In genomic region chr1:152972196-152972886, GRCh38 we compare ENCODE assay signal across 19 cellular contexts. TPM values are rescaled to one million over a fixed set of nuclear protein-coding genes. Genes with fewer than 3 reads are reported as not detected.
DNase-seq lines count a peak whose midpoint lies in the region; ATAC-seq and TF ChIP-seq lines count a peak whose summit lies in the region.
"Had no signal": no experiment of that assay in that cellular context is flagged by ENCODE, and none has a peak within 500 bp of the region (broad histone marks: within the 10 kb centered on the region; RNA-seq: fewer than 3 reads in every experiment).

No MANE protein-coding gene starts in this region.

- no peak overlapping the region for H3K14ac ChIP-seq in neuronal stem cell (ENCODE audit: low read length)

- no peaks in the 10 kb centered on the region for H3K4me1 ChIP-seq in breast epithelium
- H3K4me1 ChIP-seq in foreskin keratinocyte: peaks cover 16% of the 10 kb centered on the region
- H3K4me1 ChIP-seq in neuronal stem cell (ENCODE audit: control insufficient read depth in 2 of 2, insufficient read depth in 1 of 2, low read depth in 1 of 2, low read length in 2 of 2): no peaks in the 10 kb centered on the region
- no peaks in the 10 kb centered on the region for H3K4me1 ChIP-seq in ovary (ENCODE audit: insufficient read depth)
- H3K4me1 ChIP-seq: HAP-1 had no signal

- no peak overlapping the region for H3K23ac ChIP-seq in neuronal stem cell (ENCODE audit: low read depth, low read length, poor library complexity)

- POLR2A ChIA-PET in MCF 10A (lab: Yijun Ruan, JAX): interaction anchor here (0.6 to 1.9 kb wide), 5 partner anchors 8 to 40 kb away, joined by 3 to 9 read pairs (median 3); no protein-coding TSS in a partner anchor

- H3K4me2 ChIP-seq in neuronal stem cell (ENCODE audit: insufficient read depth, low read length, poor library complexity, severe bottlenecking): no peak overlapping the region
- H3K4me2 ChIP-seq: GM23338 had no signal

- no peak overlapping the region for H3K4ac ChIP-seq in neuronal stem cell (ENCODE audit: low read length)

- no peak overlapping the region for H4K91ac ChIP-seq in neuronal stem cell (ENCODE audit: low read depth, low read length, poor library complexity)

- H3K27ac ChIP-seq in breast epithelium: no peak overlapping the region
- H3K27ac ChIP-seq in epithelial cell of prostate: peak overlapping the region; percentile 72
- no peak overlapping the region for H3K27ac ChIP-seq in foreskin keratinocyte
- H3K27ac ChIP-seq in neuronal stem cell (replicated peaks; ENCODE audit: low read length): no peak overlapping the region
- no peak overlapping the region for H3K27ac ChIP-seq in ovary
- H3K27ac ChIP-seq: 22Rv1, HL-60 had no signal

- DNase-seq in MCF 10A (ENCODE audit: unreplicated experiment) (peak; percentile 70), breast epithelium (ENCODE audit: low spot score in 2 of 2) (no peak), epithelial cell of prostate (ENCODE audit: low read depth, low spot score) (peak; percentile 71), foreskin keratinocyte (peak; percentile 58 to 75), neuronal stem cell (ENCODE audit: low spot score) (no peak), ovary (no peak), iPS-NIHi7 (ENCODE audit: extremely low spot score) (no peak)
- DNase-seq: CD8-positive, alpha-beta T cell; COR-L47; DMS153; DMS79 treated with DMSO at 0.1 percent for 48 hours; EL had no signal

- no peak overlapping the region for H2BK120ac ChIP-seq in neuronal stem cell (ENCODE audit: low read depth, low read length)

- H2AFZ ChIP-seq in neuronal stem cell (ENCODE audit: low read length): no peak overlapping the region
- H2AFZ ChIP-seq: GM23338 had no signal

- H3K9me3 Mint-ChIP-seq in MCF 10A (ENCODE audit: unreplicated experiment): no peaks in the 10 kb centered on the region
- H3K9me3 Mint-ChIP-seq: CD8-positive, alpha-beta T cell; GM23338 had no signal

- peaks cover 14% of the 10 kb centered on the region for H3K4me1 Mint-ChIP-seq in MCF 10A (ENCODE audit: insufficient read depth, unreplicated experiment)
- H3K4me1 Mint-ChIP-seq: CD14-positive monocyte, GM23338 had no signal

- BruUV-seq in MCF 10A (replicated peaks; lab: Mats Ljungman, UMichigan): no TSS peak

- CTCF ChIA-PET in MCF 10A (lab: Yijun Ruan, JAX): interaction anchor here (0.6 kb wide), 1 partner anchor 189 kb away, joined by 3 read pairs; no protein-coding TSS in a partner anchor

- H3K27ac Mint-ChIP-seq in MCF 10A (ENCODE audit: low read depth, unreplicated experiment): peak overlapping the region; percentile 1
- H3K27ac Mint-ChIP-seq: CD14-positive monocyte; CD8-positive, alpha-beta T cell; GM23338 had no signal

- no peak for TF ChIP-seq CTCF in MCF 10A (IDR thresholded peaks at IDR 0.05; ENCODE audit: unreplicated experiment)
- TF ChIP-seq CTCF in breast epithelium (IDR thresholded peaks at IDR 0.05): no peak
- no peak for TF ChIP-seq CTCF in foreskin keratinocyte (conservative IDR thresholded peaks at IDR 0.05)
- no peak for TF ChIP-seq CTCF in ovary (IDR thresholded peaks at IDR 0.05)

- no peaks in the 10 kb centered on the region for H3K27me3 ChIP-seq in breast epithelium
- H3K27me3 ChIP-seq in foreskin keratinocyte: no peaks in the 10 kb centered on the region
- peaks cover 0 to 4% (median 0%) of the 10 kb centered on the region in 3 experiments for H3K27me3 ChIP-seq in neuronal stem cell (ENCODE audit: control insufficient read depth in 3 of 3, insufficient read depth in 3 of 3, low read depth in 1 of 3, low read length in 3 of 3)
- no peaks in the 10 kb centered on the region for H3K27me3 ChIP-seq in ovary

- no peak overlapping the region for H2BK5ac ChIP-seq in neuronal stem cell (ENCODE audit: low read length)

- no peak overlapping the region for H3K9ac ChIP-seq in neuronal stem cell (ENCODE audit: low read depth, low read length, poor library complexity)

- H3K36me3 ChIP-seq in breast epithelium (no peaks in the 10 kb centered on the region), neuronal stem cell (replicated peaks in 1 of 2; ENCODE audit: control insufficient read depth in 2 of 2, insufficient read depth in 2 of 2, low read length in 2 of 2) (no peaks in the 10 kb centered on the region), ovary (no peaks in the 10 kb centered on the region)
- H3K36me3 ChIP-seq: HAP-1 had no signal

- H4K8ac ChIP-seq in neuronal stem cell (ENCODE audit: low read depth, low read length): no peak overlapping the region

- intact Hi-C loops in MCF 10A (cut with micrococcal nuclease) (no loop called here), breast epithelium (cut with DNase I; ENCODE audit: low total_unique reads) (loop anchor here (10.0 kb wide), 1 partner anchor 1582 kb away; the partner anchor contains the start of gene UBE2Q1), ovary (cut with DNase I) (no loop called here)

- ATAC-seq in foreskin keratinocyte: peak; percentile 27
- ATAC-seq: CD8-positive, alpha-beta T cell; GM23338 had no signal

- H3K36me3 Mint-ChIP-seq in MCF 10A (ENCODE audit: insufficient read depth, unreplicated experiment): no peaks in the 10 kb centered on the region
- H3K36me3 Mint-ChIP-seq: CD14-positive monocyte; CD8-positive, alpha-beta T cell had no signal

- H2AK5ac ChIP-seq in neuronal stem cell (ENCODE audit: low read depth, low read length): no peak overlapping the region

- TF ChIP-seq EP300 in ovary (IDR thresholded peaks at IDR 0.05): no peak

- no peak for TF ChIP-seq POLR2A in breast epithelium (IDR thresholded peaks at IDR 0.05)
- no peak for TF ChIP-seq POLR2A in ovary (IDR thresholded peaks at IDR 0.05)

- H3K9me3 ChIP-seq in breast epithelium (no peaks in the 10 kb centered on the region), neuronal stem cell (replicated peaks in 1 of 2; ENCODE audit: control insufficient read depth in 2 of 2, insufficient read depth in 1 of 2, low read depth in 1 of 2, low read length in 2 of 2) (no peaks in the 10 kb centered on the region), ovary (no peaks in the 10 kb centered on the region)
- H3K9me3 ChIP-seq: HAP-1 had no signal

- no peak overlapping the region for H2BK15ac ChIP-seq in neuronal stem cell (ENCODE audit: low read length)

- no peak overlapping the region for H2BK12ac ChIP-seq in neuronal stem cell (ENCODE audit: low read length)

- no peaks in the 10 kb centered on the region for H3K79me1 ChIP-seq in neuronal stem cell (ENCODE audit: low read depth, low read length)

- no peak overlapping the region for H3K4me3 ChIP-seq in breast epithelium
- no peak overlapping the region for H3K4me3 ChIP-seq in neuronal stem cell (ENCODE audit: low read length in 2 of 2)
- no peak overlapping the region for H3K4me3 ChIP-seq in ovary
- H3K4me3 ChIP-seq: GM23338, HAP-1 had no signal

- WGBS in neuronal stem cell (ENCODE audit: extremely low coverage in 2 of 2, insufficient read length in 2 of 2, insufficient replicate concordance in 1 of 2), 2 donors: no CpG with 5 or more reads among the region's 4 CpGs
- 85 to 90% (median 89%) methylated on average over 4 of the region's 4 CpGs for WGBS in ovary, 3 donors

- H3K4me3 Mint-ChIP-seq in MCF 10A (ENCODE audit: unreplicated experiment): no peak overlapping the region
- H3K4me3 Mint-ChIP-seq: CD14-positive monocyte; CD8-positive, alpha-beta T cell; GM23338 had no signal

- H3K27me3 Mint-ChIP-seq in MCF 10A (ENCODE audit: insufficient read depth, unreplicated experiment): no peaks in the 10 kb centered on the region

- no peak overlapping the region for H3K18ac ChIP-seq in neuronal stem cell (ENCODE audit: low read length)

RNA-seq across cellular contexts. Expression of gene SPRR4, which starts 1.9 kb away (rescaled TPM):
- not detected in 2 replicates for total RNA-seq in MCF 10A (2022)
- not detected for total RNA-seq in breast epithelium
- total RNA-seq in foreskin keratinocyte: 0.18 TPM in 1 of 2 replicates, not detected in the other
- 0.14 and 0.16 TPM in 2 replicates for polyA plus RNA-seq in foreskin keratinocyte
- not detected for polyA plus RNA-seq in neuronal stem cell (2013, experiment 1 of 2)
- not detected for polyA plus RNA-seq in neuronal stem cell (2013, experiment 2 of 2)
- total RNA-seq in ovary: not detected
- not detected for polyA plus RNA-seq in ovary
- total RNA-seq: A673; CD8-positive, alpha-beta T cell; GM23338 had no signal
- polyA plus RNA-seq: BJ, CD14-positive monocyte, GM23338 had no signal

RNA-seq across cellular contexts. Expression of gene SPRR1A, which starts 11.5 kb away (rescaled TPM):
- not detected in 2 replicates for total RNA-seq in MCF 10A (2022)
- not detected for total RNA-seq in breast epithelium
- total RNA-seq in foreskin keratinocyte: 7.7 and 12.7 TPM in 2 replicates
- polyA plus RNA-seq in foreskin keratinocyte: 9.4 and 21.8 TPM in 2 replicates
- polyA plus RNA-seq in neuronal stem cell (2013, experiment 1 of 2): not detected
- polyA plus RNA-seq in neuronal stem cell (2013, experiment 2 of 2): not detected
- not detected for total RNA-seq in ovary
- not detected for polyA plus RNA-seq in ovary
- total RNA-seq: A673; CD8-positive, alpha-beta T cell; GM23338 had no signal
- polyA plus RNA-seq: BJ, CD14-positive monocyte, GM23338 had no signal

RNA-seq across cellular contexts. Expression of gene SPRR5, which starts 25.3 kb away (rescaled TPM):
- total RNA-seq in MCF 10A (2022) (not detected in 2 replicates), breast epithelium (not detected), foreskin keratinocyte (0.24 and 0.32 TPM in 2 replicates), ovary (not detected)
- polyA plus RNA-seq in foreskin keratinocyte (0.22 and 0.44 TPM in 2 replicates), ovary (not detected)
- polyA plus RNA-seq in neuronal stem cell (2013, experiment 1 of 2): not detected
- not detected for polyA plus RNA-seq in neuronal stem cell (2013, experiment 2 of 2)
- total RNA-seq: A673; CD8-positive, alpha-beta T cell; GM23338 had no signal
- polyA plus RNA-seq: BJ, CD14-positive monocyte, GM23338 had no signal

RNA-seq across cellular contexts. Expression of gene SPRR3, which starts 29.2 kb away (rescaled TPM):
- total RNA-seq in MCF 10A (2022) (not detected in 2 replicates), breast epithelium (not detected), foreskin keratinocyte (0.25 and 0.44 TPM in 2 replicates), ovary (under 1 TPM in 1 of 7 donors, not detected in 6; 0.85 TPM)
- polyA plus RNA-seq in foreskin keratinocyte (0.22 and 0.35 TPM in 2 replicates), ovary (not detected)
- polyA plus RNA-seq in neuronal stem cell (2013, experiment 1 of 2): not detected
- polyA plus RNA-seq in neuronal stem cell (2013, experiment 2 of 2): not detected
- total RNA-seq: A673; CD8-positive, alpha-beta T cell; GM23338 had no signal
- polyA plus RNA-seq: BJ, CD14-positive monocyte, GM23338 had no signal

RNA-seq across cellular contexts. Expression of gene SPRR1B, which starts 58.7 kb away (rescaled TPM):
- 3.5 and 4.0 TPM in 2 replicates for total RNA-seq in MCF 10A (2022)
- total RNA-seq in breast epithelium: not detected
- 36.3 and 89.7 TPM in 2 replicates for total RNA-seq in foreskin keratinocyte
- polyA plus RNA-seq in foreskin keratinocyte: 78.3 and 224 TPM in 2 replicates
- not detected for polyA plus RNA-seq in neuronal stem cell (2013, experiment 1 of 2)
- not detected for polyA plus RNA-seq in neuronal stem cell (2013, experiment 2 of 2)
- total RNA-seq in ovary: not detected
- not detected for polyA plus RNA-seq in ovary
- total RNA-seq: A673; CD8-positive, alpha-beta T cell; GM23338 had no signal
- polyA plus RNA-seq: BJ, CD14-positive monocyte, GM23338 had no signal

Comparison
In these comparisons a context has a peak if more than half of its experiments do, and no peak if none do; other contexts are left out.
1. DNase-seq: peak in MCF 10A (single experiment), epithelial cell of prostate (single experiment) and foreskin keratinocyte (2 of 2); none in breast epithelium (0 of 2), neuronal stem cell (single experiment), ovary (0 of 5) and iPS-NIHi7 (single experiment).